ENCODE assay signal across 10 cellular contexts in the genomic region with DNA sequence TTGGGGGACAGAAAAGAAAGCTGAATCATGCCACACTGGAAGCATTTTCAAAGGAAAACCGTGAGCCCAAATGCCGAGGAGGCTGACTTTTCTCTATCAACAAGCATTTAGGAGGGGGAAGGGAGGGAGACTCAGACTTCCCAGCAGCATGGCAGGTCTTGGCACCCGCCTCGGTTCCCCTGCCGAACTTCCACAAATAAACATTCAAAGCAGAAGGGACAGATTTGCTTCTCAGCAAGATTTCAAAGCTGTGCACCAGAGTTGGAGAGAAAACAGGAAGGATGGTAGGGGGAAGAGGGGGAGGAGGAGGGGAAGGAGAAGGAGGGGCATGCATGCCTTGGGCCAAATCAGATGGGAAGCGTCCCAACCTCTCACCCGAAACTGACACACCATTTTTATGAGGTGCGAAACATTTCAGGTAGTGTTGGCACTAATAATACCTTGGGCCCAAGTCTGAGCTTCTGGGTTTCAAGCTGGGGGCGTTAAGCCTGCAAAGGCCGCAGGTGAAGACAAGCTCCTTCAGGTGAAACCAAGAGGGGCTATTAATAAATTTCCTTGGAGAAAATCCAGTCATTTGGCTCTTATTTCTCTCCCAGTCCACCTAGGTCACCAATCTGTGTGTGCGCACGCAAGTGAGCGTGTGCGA. TPM values are rescaled to one million over a fixed set of nuclear protein-coding genes. Genes with fewer than 3 reads are reported as not detected.
DNase-seq lines count a peak whose midpoint lies in the region; ATAC-seq, FAIRE-seq and TF ChIP-seq lines count a peak whose summit lies in the region.
"Had no signal": no experiment of that assay in that cellular context is flagged by ENCODE, and none has a peak within 500 bp of the region (broad histone marks: within the 10 kb centered on the region; RNA-seq: fewer than 3 reads in every experiment).

No MANE protein-coding gene starts in this region.

- no peak overlapping the region for H3K27ac ChIP-seq in GM23338 (ENCODE audit: low read depth)
- H3K27ac ChIP-seq in brain microvascular endothelial cell = peak overlapping the region; percentile 98
- peak overlapping the region; percentile 77 to 87 for H3K27ac ChIP-seq in kidney (ENCODE audit: low read depth in 2 of 2, low read length in 2 of 2)
- peak overlapping the region; percentile 90 for H3K27ac ChIP-seq in skeletal muscle tissue (ENCODE audit: low read depth, low read length)

- in situ Hi-C loops in brain microvascular endothelial cell (cut with HindIII; ENCODE audit: low pct_ligation_motif_present, low sequenced_read_pairs) = no loop called here

- no peaks in the 10 kb centered on the region for H3K9me2 ChIP-seq in GM23338 (ENCODE audit: insufficient read depth)

- H3K79me2 ChIP-seq in GM23338 (replicated peaks; ENCODE audit: insufficient read depth) = no peaks in the 10 kb centered on the region

- H3K4me3 Mint-ChIP-seq in GM23338 = no peak overlapping the region; the same call in 2 of the 3 replicates
- H3K4me3 Mint-ChIP-seq in activated T-helper 1 cell treated with anti-CD3 and anti-CD28 coated beads, Interleukin-12 subunit alpha, Interleukin-12 subunit beta, Interleukin-2, Interleukin-4 antibody, amounts not matched to agents 30 ng/mL and 10 ng/mL and 1 ng/mL, durations not matched to agents 14 hours and 24 hours and 36 hours = no peak overlapping the region
- H3K4me3 Mint-ChIP-seq: activated CD4-positive, alpha-beta T cell treated with anti-CD3 and anti-CD28 coated beads, Interleukin-2, amount 10 ng/mL, durations not matched to agents 24 days and 14 days had no signal

- peak overlapping the region; percentile 38; the same call in 1 of the 2 replicates for H3K4me2 ChIP-seq in GM23338

- H4K20me1 ChIP-seq in GM23338 (replicated peaks; ENCODE audit: insufficient read depth) = no peaks in the 10 kb centered on the region

- H2AFZ ChIP-seq in GM23338 = peak overlapping the region; percentile 92

- no peak for DNase-seq in GM23338 (ENCODE audit: low spot score)
- DNase-seq in brain microvascular endothelial cell = peak; percentile 68
- peak; percentile 85 for DNase-seq in kidney
- DNase-seq in NCI-H1930 (lab: John Stamatoyannopoulos, UW) = no peak
- DNase-seq in NCI-H2196 (lab: John Stamatoyannopoulos, UW; ENCODE audit: unreplicated experiment) = no peak
- no peak for DNase-seq in activated T-helper 1 cell treated with anti-CD3 and anti-CD28 coated beads, Interleukin-12 subunit alpha, Interleukin-12 subunit beta, Interleukin-2, Interleukin-4 antibody, amounts not matched to agents 30 ng/mL and 10 ng/mL and 1 ng/mL, durations not matched to agents 14 hours and 24 hours and 36 hours (ENCODE audit: low spot score)
- DNase-seq in GOT3 (lab: John Stamatoyannopoulos, UW) = no peak
- DNase-seq: activated CD4-positive, alpha-beta T cell treated with anti-CD3 and anti-CD28 coated beads, Interleukin-2, amount 10 ng/mL, durations not matched to agents 24 days and 14 days had no signal

- H3K36me3 ChIP-seq in GM23338 (ENCODE audit: insufficient read depth) (no peaks in the 10 kb centered on the region), brain microvascular endothelial cell (replicated peaks) (no peaks in the 10 kb centered on the region), kidney (ENCODE audit: control insufficient read depth in 1 of 2, insufficient read depth in 2 of 2, low read length in 2 of 2) (no peaks in the 10 kb centered on the region), skeletal muscle tissue (ENCODE audit: control insufficient read depth in 3 of 3, insufficient read depth in 3 of 3, low read length in 3 of 3) (no peaks in the 10 kb centered on the region)

- peak; percentile 35 for ATAC-seq in GM23338

- H3K27ac Mint-ChIP-seq in GM23338 = peak overlapping the region; percentile 86
- no peak overlapping the region for H3K27ac Mint-ChIP-seq in activated T-helper 1 cell treated with anti-CD3 and anti-CD28 coated beads, Interleukin-12 subunit alpha, Interleukin-12 subunit beta, Interleukin-2, Interleukin-4 antibody, amounts not matched to agents 30 ng/mL and 10 ng/mL and 1 ng/mL, durations not matched to agents 14 hours and 24 hours and 36 hours
- H3K27ac Mint-ChIP-seq: activated CD4-positive, alpha-beta T cell treated with anti-CD3 and anti-CD28 coated beads, Interleukin-2, amount 10 ng/mL, durations not matched to agents 24 days and 14 days had no signal

- peaks cover 11% of the 10 kb centered on the region for H3K27me3 Mint-ChIP-seq in GM23338 (ENCODE audit: insufficient read depth, low read depth, poor library complexity)
- peaks cover 4% of the 10 kb centered on the region for H3K27me3 Mint-ChIP-seq in activated T-helper 1 cell treated with anti-CD3 and anti-CD28 coated beads, Interleukin-12 subunit alpha, Interleukin-12 subunit beta, Interleukin-2, Interleukin-4 antibody, amounts not matched to agents 30 ng/mL and 10 ng/mL and 1 ng/mL, durations not matched to agents 14 hours and 24 hours and 36 hours (ENCODE audit: insufficient read depth)

- H3K4me3 ChIP-seq in GM23338 (no peak overlapping the region), brain microvascular endothelial cell (ENCODE audit: low read depth, low read length) (no peak overlapping the region), kidney (ENCODE audit: low read length in 2 of 2) (no peak overlapping the region), skeletal muscle tissue (ENCODE audit: low read length in 3 of 3) (peak overlapping the region; percentile 30 to 48 (median 35))
- H3K4me3 ChIP-seq: GM12878 had no signal

- no peaks in the 10 kb centered on the region for H3K9me3 Mint-ChIP-seq in GM23338
- H3K9me3 Mint-ChIP-seq in activated T-helper 1 cell treated with anti-CD3 and anti-CD28 coated beads, Interleukin-12 subunit alpha, Interleukin-12 subunit beta, Interleukin-2, Interleukin-4 antibody, amounts not matched to agents 30 ng/mL and 10 ng/mL and 1 ng/mL, durations not matched to agents 14 hours and 24 hours and 36 hours = no peaks in the 10 kb centered on the region
- H3K9me3 Mint-ChIP-seq: activated CD4-positive, alpha-beta T cell treated with anti-CD3 and anti-CD28 coated beads, Interleukin-2, amount 10 ng/mL, durations not matched to agents 24 days and 14 days had no signal

- no peak for TF ChIP-seq CTCF in GM23338 (conservative IDR thresholded peaks at IDR 0.05; ENCODE audit: low read depth in 2 of 2)
- TF ChIP-seq CTCF in brain microvascular endothelial cell (IDR thresholded peaks at IDR 0.05; ENCODE audit: low read depth, low read length, missing control alignments) = no peak
- TF ChIP-seq CTCF in kidney (IDR thresholded peaks at IDR 0.05; ENCODE audit: borderline replicate concordance, extremely low read depth, insufficient read depth) = no peak

- H3F3A ChIP-seq in GM23338 (replicated peaks; ENCODE audit: low read depth) = no peaks in the 10 kb centered on the region

- peaks cover 11% of the 10 kb centered on the region for H3K4me1 ChIP-seq in GM23338 (ENCODE audit: insufficient read depth)
- H3K4me1 ChIP-seq in kidney (ENCODE audit: control insufficient read depth in 1 of 2, insufficient read depth in 1 of 2, low read depth in 1 of 2, low read length in 2 of 2) = peaks cover 22 to 34% of the 10 kb centered on the region in 2 donors
- H3K4me1 ChIP-seq in skeletal muscle tissue (ENCODE audit: control insufficient read depth in 3 of 3, insufficient read depth in 3 of 3, low read length in 3 of 3) = peaks cover 52 to 60% (median 57%) of the 10 kb centered on the region in 3 donors

- FAIRE-seq in kidney (lab: Jason Lieb, UNC) = no peak
- FAIRE-seq: GM12878 had no signal

- H3K9me3 ChIP-seq in kidney (ENCODE audit: control insufficient read depth in 1 of 2, low read length in 2 of 2) (no peaks in the 10 kb centered on the region), skeletal muscle tissue (ENCODE audit: control insufficient read depth in 3 of 3, low read length in 3 of 3) (no peaks in the 10 kb centered on the region)

- H3K9ac ChIP-seq in kidney (ENCODE audit: low read length in 2 of 2) = peak overlapping the region in 1 of 2 donors; percentile 37
- peak overlapping the region in 2 of 3 donors; percentile 3 to 18 for H3K9ac ChIP-seq in skeletal muscle tissue (ENCODE audit: low read depth in 1 of 3, low read length in 3 of 3)

- no peaks in the 10 kb centered on the region for H3K36me3 Mint-ChIP-seq in GM23338 (ENCODE audit: low read depth)
- no peaks in the 10 kb centered on the region for H3K36me3 Mint-ChIP-seq in activated T-helper 1 cell treated with anti-CD3 and anti-CD28 coated beads, Interleukin-12 subunit alpha, Interleukin-12 subunit beta, Interleukin-2, Interleukin-4 antibody, amounts not matched to agents 30 ng/mL and 10 ng/mL and 1 ng/mL, durations not matched to agents 14 hours and 24 hours and 36 hours (ENCODE audit: low read depth)

- intact Hi-C loops in kidney (cut with DNase I) = no loop called here
- intact Hi-C loops in activated T-helper 1 cell treated with anti-CD3 and anti-CD28 coated beads, Interleukin-12 subunit alpha, Interleukin-12 subunit beta, Interleukin-2, Interleukin-4 antibody, amounts not matched to agents 30 ng/mL and 10 ng/mL and 1 ng/mL, durations not matched to agents 14 hours and 24 hours and 36 hours (cut with micrococcal nuclease) = no loop called here

- H3K4me1 Mint-ChIP-seq in GM23338 = peaks cover 36% of the 10 kb centered on the region
- H3K4me1 Mint-ChIP-seq in activated T-helper 1 cell treated with anti-CD3 and anti-CD28 coated beads, Interleukin-12 subunit alpha, Interleukin-12 subunit beta, Interleukin-2, Interleukin-4 antibody, amounts not matched to agents 30 ng/mL and 10 ng/mL and 1 ng/mL, durations not matched to agents 14 hours and 24 hours and 36 hours (ENCODE audit: low read depth) = peaks cover 26% of the 10 kb centered on the region

- H3K27me3 ChIP-seq in GM23338 (ENCODE audit: insufficient read depth) (no peaks in the 10 kb centered on the region), brain microvascular endothelial cell (replicated peaks) (no peaks in the 10 kb centered on the region), skeletal muscle tissue (ENCODE audit: control insufficient read depth in 3 of 3, insufficient read depth in 3 of 3, low read length in 3 of 3) (no peaks in the 10 kb centered on the region)

TF ChIP-seq in GM23338, 12 proteins besides CTCF, POLR2A, EP300 and RAD21 (continues in another document):
- TF ChIP-seq EZH2phosphoT487 (IDR thresholded peaks at IDR 0.05; ENCODE audit: unreplicated experiment) (no peak), POLR2AphosphoS5 (IDR thresholded peaks at IDR 0.05; ENCODE audit: low read depth) (no peak), ZNF331 (CRISPR knock-in tag; IDR thresholded peaks at IDR 0.05; ENCODE audit: low read depth) (no peak)

RNA-seq across cellular contexts. Expression of a gene that starts 26.4 kb away (rescaled TPM):
- total RNA-seq in GM23338 (2014; rRNA removed; shearing (Covaris generic)) = 0.08 TPM in 1 of 2 replicates, not detected in the other
- polyA plus RNA-seq in GM23338 (2016; fragmentation: Nextera tagmentation; extraction: Ambion mirVana) (not detected in 2 replicates), kidney (ENCODE audit: insufficient read depth, low read depth, low replicate concordance) (2.1 TPM)
- total RNA-seq in kidney (1.5 TPM), skeletal muscle tissue (2.1 TPM)
- 0.29 TPM in 1 of 2 replicates, not detected in the other for total RNA-seq in activated T-helper 1 cell treated with anti-CD3 and anti-CD28 coated beads, Interleukin-12 subunit alpha, Interleukin-12 subunit beta, Interleukin-2, Interleukin-4 antibody, amounts not matched to agents 30 ng/mL and 10 ng/mL and 1 ng/mL, durations not matched to agents 14 hours and 24 hours and 36 hours

Comparison
In these comparisons a context has a peak if more than half of its experiments do, and no peak if none do; other contexts are left out.
1. DNase-seq: peak in brain microvascular endothelial cell (single experiment) and kidney (single experiment); none in GM23338 (single experiment), NCI-H1930 (0 of 2), NCI-H2196 (single experiment), activated T-helper 1 cell treated with anti-CD3 and anti-CD28 coated beads, Interleukin-12 subunit alpha, Interleukin-12 subunit beta, Interleukin-2, Interleukin-4 antibody, amounts not matched to agents 30 ng/mL and 10 ng/mL and 1 ng/mL, durations not matched to agents 14 hours and 24 hours and 36 hours (single experiment) and GOT3 (single experiment).
2. H3K4me3 ChIP-seq: peak in skeletal muscle tissue (3 of 3); none in GM23338 (single experiment), brain microvascular endothelial cell (single experiment) and kidney (0 of 2).